Comparison of ENCODE assay signal across 2 cellular contexts in the genomic region with DNA sequence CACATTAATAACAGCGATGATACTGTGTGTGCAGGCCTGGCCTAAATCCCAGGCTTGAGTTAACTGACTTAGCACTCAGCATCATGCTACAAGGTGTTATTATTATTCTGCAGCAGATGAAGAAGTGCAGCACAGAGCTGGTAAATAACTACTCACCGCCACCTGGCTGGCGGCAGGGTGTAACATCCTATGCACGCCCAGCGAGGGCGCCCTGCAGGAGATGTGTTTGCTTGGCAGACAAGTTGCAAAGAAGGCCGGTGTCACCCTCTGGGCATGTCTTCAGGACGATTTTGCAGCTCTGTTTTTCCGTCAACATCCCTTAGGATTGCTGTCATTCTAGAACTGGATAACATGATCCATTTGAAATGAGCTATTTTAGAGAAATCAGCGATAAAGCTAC.
TF ChIP-seq lines count a peak whose summit lies in the region.

No MANE protein-coding gene starts in this region.

TF ChIP-seq in HEK293T, 16 proteins besides CTCF, POLR2A, EP300 and RAD21:
- TF ChIP-seq BHLHE40 (IDR thresholded peaks at IDR 0.05; ENCODE audit: borderline replicate concordance) (no peak), NFRKB (IDR thresholded peaks at IDR 0.05) (no peak), FOXA1 (IDR thresholded peaks at IDR 0.05) (no peak), ZNF384 (IDR thresholded peaks at IDR 0.05) (no peak), FOXK2 (IDR thresholded peaks at IDR 0.05) (no peak), SP1 (IDR thresholded peaks at IDR 0.05) (no peak), SUZ12 (IDR thresholded peaks at IDR 0.05) (no peak), HDGF (IDR thresholded peaks at IDR 0.05; ENCODE audit: borderline replicate concordance) (no peak), FOXM1 (IDR thresholded peaks at IDR 0.05; ENCODE audit: borderline replicate concordance) (no peak), LEF1 (IDR thresholded peaks at IDR 0.05; ENCODE audit: borderline replicate concordance) (no peak)
- TF ChIP-seq, protein P1, sequence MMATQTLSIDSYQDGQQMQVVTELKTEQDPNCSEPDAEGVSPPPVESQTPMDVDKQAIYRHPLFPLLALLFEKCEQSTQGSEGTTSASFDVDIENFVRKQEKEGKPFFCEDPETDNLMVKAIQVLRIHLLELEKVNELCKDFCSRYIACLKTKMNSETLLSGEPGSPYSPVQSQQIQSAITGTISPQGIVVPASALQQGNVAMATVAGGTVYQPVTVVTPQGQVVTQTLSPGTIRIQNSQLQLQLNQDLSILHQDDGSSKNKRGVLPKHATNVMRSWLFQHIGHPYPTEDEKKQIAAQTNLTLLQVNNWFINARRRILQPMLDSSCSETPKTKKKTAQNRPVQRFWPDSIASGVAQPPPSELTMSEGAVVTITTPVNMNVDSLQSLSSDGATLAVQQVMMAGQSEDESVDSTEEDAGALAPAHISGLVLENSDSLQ (IDR thresholded peaks at IDR 0.05): no peak

TF ChIP-seq in K562, 482 proteins besides CTCF, POLR2A, EP300 and RAD21:
- TF ChIP-seq ARID1B (IDR thresholded peaks at IDR 0.05): no peak
- no peak for TF ChIP-seq THRA (IDR thresholded peaks at IDR 0.05)
- TF ChIP-seq TBL1XR1 (IDR thresholded peaks at IDR 0.05; ENCODE audit: low read length in 2 of 2): no peak
- no peak for TF ChIP-seq ZBED1 (IDR thresholded peaks at IDR 0.05)
